20 cellular contexts compared by ENCODE assay signal in the genomic region with DNA sequence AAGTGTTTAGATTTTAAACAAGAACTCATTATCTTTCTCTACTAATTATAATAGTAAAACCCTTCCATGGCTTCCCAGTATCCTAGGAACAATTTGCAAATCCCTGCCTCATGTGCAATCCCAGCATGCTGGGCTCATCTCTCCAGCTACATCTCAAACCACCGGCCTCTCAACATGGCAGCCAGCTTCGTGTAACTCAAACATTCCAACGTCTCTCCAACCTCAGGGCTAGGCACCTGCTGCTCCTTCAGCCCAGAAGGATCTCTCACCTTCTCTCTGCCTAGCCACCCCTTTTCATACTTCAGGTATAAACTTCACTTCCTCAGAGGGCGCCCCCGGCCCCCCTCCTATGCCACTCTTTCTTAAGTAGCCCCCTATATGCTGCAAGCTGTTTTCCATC. TPM values are rescaled to one million over a fixed set of nuclear protein-coding genes. Genes with fewer than 3 reads are reported as not detected.
"Had no signal": no experiment of that assay in that cellular context is flagged by ENCODE, and none has a peak within 500 bp of the region (broad histone marks: within the 10 kb centered on the region; RNA-seq: fewer than 3 reads in every experiment).

No MANE protein-coding gene starts in this region.

- H3K27ac ChIP-seq: cardiac muscle cell, hepatocyte, left ventricle myocardium inferior, right atrium auricular region, skin epidermis, tibial nerve had no signal

- H3K9me3 Mint-ChIP-seq: activated T-cell treated with anti-CD3 and anti-CD28 coated beads, Interleukin-2, amount 50 U/mL, for 4 hours; nephron had no signal

- H3K27me3 ChIP-seq: cardiac muscle cell, hepatocyte, right atrium auricular region, tibial nerve had no signal

- DNase-seq: activated CD4-positive, alpha-beta T cell treated with anti-CD3 and anti-CD28 coated beads, Interleukin-2, amount 50 U/mL, for 4 hours; activated gamma-delta T cell treated with Interleukin-2 at 50 U/mL for 16 hours; activated T-cell treated with anti-CD3 and anti-CD28 coated beads, Interleukin-2, amount 50 U/mL, for 4 hours; left ventricle myocardium inferior; occipital lobe; stimulated activated CD4-positive, alpha-beta T cell treated with anti-CD3 and anti-CD28 coated beads, Interleukin-4, amount 100 ng/mL, for 24 hours; stimulated activated naive CD4-positive, alpha-beta T cell; substantia nigra; T-helper 9 cell had no signal

- ATAC-seq: activated CD4-positive, CD25-positive, alpha-beta regulatory T cell treated with anti-CD3 and anti-CD28 coated beads, Interleukin-2, amount 50 U/mL, for 24 hours; activated T-cell treated with anti-CD3 and anti-CD28 coated beads, Interleukin-2, amount 50 U/mL, for 4 hours; esophagus mucosa had no signal

- H3K4me3 ChIP-seq: cardiac muscle cell, hepatocyte, left ventricle myocardium inferior, right atrium auricular region, skin epidermis, tibial nerve had no signal

- H3K27ac Mint-ChIP-seq: nephron had no signal

- H3K4me3 Mint-ChIP-seq: activated T-cell treated with anti-CD3 and anti-CD28 coated beads, Interleukin-2, amount 50 U/mL, for 4 hours; nephron had no signal

- H2AFZ ChIP-seq: hepatocyte had no signal

- H3K36me3 ChIP-seq: cardiac muscle cell, right atrium auricular region had no signal

- H3K9me3 ChIP-seq: left ventricle myocardium inferior, right atrium auricular region, tibial nerve had no signal

- H3K4me2 ChIP-seq: hepatocyte had no signal

RNA-seq across cellular contexts. Expression of a gene that starts 44.1 kb away (rescaled TPM):
- total RNA-seq: glomerular endothelial cell, kidney epithelial cell, SK-MEL-5 had no signal
